ENCODE assay signal across 8 cellular contexts in the genomic region with DNA sequence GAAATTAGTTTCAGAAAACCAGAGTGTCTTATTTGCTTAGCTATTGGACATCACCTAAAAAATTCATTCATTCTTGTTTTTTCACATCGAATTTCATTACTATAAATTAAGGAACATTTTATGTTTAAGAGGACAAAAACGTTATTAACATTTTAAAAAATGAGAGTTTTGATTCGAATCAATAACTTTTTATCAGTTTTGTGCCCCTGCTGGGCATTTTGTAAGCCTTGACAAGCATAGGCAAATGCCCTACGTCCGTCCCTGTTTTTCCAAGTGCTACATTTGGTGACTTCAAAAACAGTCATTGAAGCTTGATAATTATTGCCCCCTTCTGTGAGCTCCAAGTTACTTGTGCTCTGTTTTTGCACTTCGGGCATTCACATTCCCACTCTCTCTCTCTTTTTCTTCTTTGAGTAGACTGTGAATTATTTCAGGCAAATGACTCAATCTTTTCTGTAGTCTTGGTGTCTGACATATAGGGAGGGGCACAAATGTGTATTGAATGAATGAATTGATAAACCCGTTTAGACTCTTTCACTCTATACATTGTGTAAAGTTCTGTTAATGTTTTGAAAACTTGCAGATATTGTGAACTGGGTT. TPM values are rescaled to one million over a fixed set of nuclear protein-coding genes. Genes with fewer than 3 reads are reported as not detected.
DNase-seq lines count a peak whose midpoint lies in the region; ATAC-seq, FAIRE-seq and TF ChIP-seq lines count a peak whose summit lies in the region.

No MANE protein-coding gene starts in this region.

- H3K9me2 ChIP-seq in Loucy (replicated peaks; ENCODE audit: low read depth, low read length), result no peaks in the 10 kb centered on the region

- H3K4me3 ChIP-seq in Loucy (ENCODE audit: low read length, poor library complexity, severe bottlenecking) (peak overlapping the region; percentile 92), bronchial epithelial cell (ENCODE audit: low read depth, low read length) (peak overlapping the region; percentile 95), mesodermal cell (ENCODE audit: extremely low read depth, insufficient read depth, low read length, poor library complexity, severe bottlenecking) (peak overlapping the region; percentile 98)

- no peaks in the 10 kb centered on the region for H3F3A ChIP-seq in Loucy (ENCODE audit: low read depth)

- peaks cover 42% of the 10 kb centered on the region for H3K4me1 ChIP-seq in Loucy (ENCODE audit: insufficient read depth, low read length, poor library complexity, severe bottlenecking)
- H3K4me1 ChIP-seq in mesodermal cell (ENCODE audit: control insufficient read depth, insufficient read depth, low read length, poor library complexity, severe bottlenecking), result peaks cover 8% of the 10 kb centered on the region

- no peaks in the 10 kb centered on the region for H3K9me3 ChIP-seq in Loucy (ENCODE audit: insufficient read depth, low read depth, low read length)
- no peaks in the 10 kb centered on the region for H3K9me3 ChIP-seq in mesodermal cell (ENCODE audit: control insufficient read depth, low read length)

- DNase-seq in ELR (ENCODE audit: low read depth), result peak; percentile 69
- DNase-seq in bronchial epithelial cell (ENCODE audit: low read depth), result peak; percentile 64
- DNase-seq in iPS-NIHi7 (ENCODE audit: extremely low spot score), result no peak
- DNase-seq in activated effector memory CD4-positive, alpha-beta T cell treated with Interleukin-2 at 50 U/mL for 16 hours, result no peak
- DNase-seq in NK-92 treated with Interleukin-12 subunit alpha and Interleukin-12 subunit beta, amount 100 ng/mL, for 24 hours (lab: John Stamatoyannopoulos, UW), result no peak

- peaks cover 65% of the 10 kb centered on the region for H3K79me2 ChIP-seq in Loucy (ENCODE audit: insufficient read depth, low read length)

- H3K36me3 ChIP-seq in Loucy (ENCODE audit: insufficient read depth, low read length) (peaks cover 8% of the 10 kb centered on the region; the same call in 1 of the 2 replicates), bronchial epithelial cell (ENCODE audit: control insufficient read depth, insufficient read depth, low read length) (peaks cover 2% of the 10 kb centered on the region), mesodermal cell (ENCODE audit: control insufficient read depth, insufficient read depth, low read length) (peaks cover 42% of the 10 kb centered on the region)

- H3K27me3 ChIP-seq in Loucy (ENCODE audit: insufficient read depth, low read length, poor library complexity, severe bottlenecking), result no peaks in the 10 kb centered on the region
- no peaks in the 10 kb centered on the region for H3K27me3 ChIP-seq in bronchial epithelial cell (ENCODE audit: control insufficient read depth, insufficient read depth, low read length)

- no peak overlapping the region for H3K27ac ChIP-seq in mesodermal cell (ENCODE audit: low read depth, low read length, severe bottlenecking)

- peak overlapping the region; percentile 97 for H3K9ac ChIP-seq in Loucy (ENCODE audit: low read depth, low read length, poor library complexity, severe bottlenecking)

- H2AFZ ChIP-seq in Loucy (ENCODE audit: low read length), result peak overlapping the region; percentile 77

- peak overlapping the region; percentile 88 for H3K4me2 ChIP-seq in Loucy (ENCODE audit: low read depth, low read length, poor library complexity, severe bottlenecking)

- 19 to 24% methylated on average over 3 of the region's 7 CpGs for WGBS in mesodermal cell (ENCODE audit: insufficient coverage in 2 of 2), 2 experiments

- TF ChIP-seq CTCF in Loucy (conservative IDR thresholded peaks at IDR 0.05; ENCODE audit: low read length), result peak; percentile 36; the same call in 1 of the 2 replicates
- peak; percentile 17 for TF ChIP-seq CTCF in bronchial epithelial cell (IDR thresholded peaks at IDR 0.05; ENCODE audit: insufficient read depth, low read length, severe bottlenecking)

- FAIRE-seq in bronchial epithelial cell (lab: Jason Lieb, UNC), result no peak

- peaks cover 21% of the 10 kb centered on the region for H4K20me1 ChIP-seq in Loucy (ENCODE audit: insufficient read depth, low read length, poor library complexity, severe bottlenecking)

- ATAC-seq in GM18907 (IDR thresholded peaks at IDR 0.05; ENCODE audit: unreplicated experiment), result no peak

RNA-seq across cellular contexts. Expression of gene APAF1, which starts 1.2 kb away (rescaled TPM):
- 9.1 and 12.4 TPM in 2 replicates for total RNA-seq in bronchial epithelial cell
- polyA plus RNA-seq in mesodermal cell (2013, experiment 1 of 2), result 31.9 TPM
- polyA plus RNA-seq in mesodermal cell (2013, experiment 2 of 2), result 29.4 TPM

RNA-seq across cellular contexts. Expression of gene IKBIP, which starts 1.7 kb away (rescaled TPM):
- total RNA-seq in bronchial epithelial cell, result 4.2 and 10.0 TPM in 2 replicates
- 78.2 TPM for polyA plus RNA-seq in mesodermal cell (2013, experiment 1 of 2)
- polyA plus RNA-seq in mesodermal cell (2013, experiment 2 of 2), result 98.2 TPM

RNA-seq across cellular contexts. Expression of gene SLC25A3, which starts 52.8 kb away (rescaled TPM):
- total RNA-seq in bronchial epithelial cell, result 503 and 786 TPM in 2 replicates
- 682 TPM for polyA plus RNA-seq in mesodermal cell (2013, experiment 1 of 2)
- polyA plus RNA-seq in mesodermal cell (2013, experiment 2 of 2), result 656 TPM

Comparison
In these comparisons a context has a peak if more than half of its experiments do, and no peak if none do; other contexts are left out.
1. DNase-seq: peak in ELR (single experiment) and bronchial epithelial cell (single experiment); none in iPS-NIHi7 (single experiment), activated effector memory CD4-positive, alpha-beta T cell treated with Interleukin-2 at 50 U/mL for 16 hours (single experiment) and NK-92 treated with Interleukin-12 subunit alpha and Interleukin-12 subunit beta, amount 100 ng/mL, for 24 hours (single experiment).
2. Peak in every context shown above with its lines, with median percentiles within 50 percentile points of each other: H3K4me3 ChIP-seq.